Comparison of ENCODE assay signal across 1 cellular context in the genomic region with DNA sequence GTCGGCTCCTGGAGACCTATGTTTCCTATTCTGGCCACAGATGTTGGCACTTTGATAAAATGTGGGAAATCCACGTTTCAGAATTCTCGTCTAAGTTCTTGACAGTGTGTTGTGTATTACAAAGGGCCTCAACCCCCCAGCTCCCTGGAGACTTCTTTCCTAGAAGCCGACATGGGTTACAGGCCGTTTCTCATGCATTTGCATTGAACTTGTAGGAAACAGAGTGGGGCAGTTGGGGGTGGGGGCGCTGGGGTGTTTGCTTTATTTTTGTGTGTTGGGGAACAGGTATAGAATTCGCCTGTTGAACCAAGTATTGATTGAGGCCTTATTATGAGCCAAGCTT.
TF ChIP-seq lines count a peak whose summit lies in the region.

No MANE protein-coding gene starts in this region.

TF ChIP-seq in GM23338, 12 proteins besides CTCF, POLR2A, EP300 and RAD21 (continued from another document):
- TF ChIP-seq, protein P1, sequence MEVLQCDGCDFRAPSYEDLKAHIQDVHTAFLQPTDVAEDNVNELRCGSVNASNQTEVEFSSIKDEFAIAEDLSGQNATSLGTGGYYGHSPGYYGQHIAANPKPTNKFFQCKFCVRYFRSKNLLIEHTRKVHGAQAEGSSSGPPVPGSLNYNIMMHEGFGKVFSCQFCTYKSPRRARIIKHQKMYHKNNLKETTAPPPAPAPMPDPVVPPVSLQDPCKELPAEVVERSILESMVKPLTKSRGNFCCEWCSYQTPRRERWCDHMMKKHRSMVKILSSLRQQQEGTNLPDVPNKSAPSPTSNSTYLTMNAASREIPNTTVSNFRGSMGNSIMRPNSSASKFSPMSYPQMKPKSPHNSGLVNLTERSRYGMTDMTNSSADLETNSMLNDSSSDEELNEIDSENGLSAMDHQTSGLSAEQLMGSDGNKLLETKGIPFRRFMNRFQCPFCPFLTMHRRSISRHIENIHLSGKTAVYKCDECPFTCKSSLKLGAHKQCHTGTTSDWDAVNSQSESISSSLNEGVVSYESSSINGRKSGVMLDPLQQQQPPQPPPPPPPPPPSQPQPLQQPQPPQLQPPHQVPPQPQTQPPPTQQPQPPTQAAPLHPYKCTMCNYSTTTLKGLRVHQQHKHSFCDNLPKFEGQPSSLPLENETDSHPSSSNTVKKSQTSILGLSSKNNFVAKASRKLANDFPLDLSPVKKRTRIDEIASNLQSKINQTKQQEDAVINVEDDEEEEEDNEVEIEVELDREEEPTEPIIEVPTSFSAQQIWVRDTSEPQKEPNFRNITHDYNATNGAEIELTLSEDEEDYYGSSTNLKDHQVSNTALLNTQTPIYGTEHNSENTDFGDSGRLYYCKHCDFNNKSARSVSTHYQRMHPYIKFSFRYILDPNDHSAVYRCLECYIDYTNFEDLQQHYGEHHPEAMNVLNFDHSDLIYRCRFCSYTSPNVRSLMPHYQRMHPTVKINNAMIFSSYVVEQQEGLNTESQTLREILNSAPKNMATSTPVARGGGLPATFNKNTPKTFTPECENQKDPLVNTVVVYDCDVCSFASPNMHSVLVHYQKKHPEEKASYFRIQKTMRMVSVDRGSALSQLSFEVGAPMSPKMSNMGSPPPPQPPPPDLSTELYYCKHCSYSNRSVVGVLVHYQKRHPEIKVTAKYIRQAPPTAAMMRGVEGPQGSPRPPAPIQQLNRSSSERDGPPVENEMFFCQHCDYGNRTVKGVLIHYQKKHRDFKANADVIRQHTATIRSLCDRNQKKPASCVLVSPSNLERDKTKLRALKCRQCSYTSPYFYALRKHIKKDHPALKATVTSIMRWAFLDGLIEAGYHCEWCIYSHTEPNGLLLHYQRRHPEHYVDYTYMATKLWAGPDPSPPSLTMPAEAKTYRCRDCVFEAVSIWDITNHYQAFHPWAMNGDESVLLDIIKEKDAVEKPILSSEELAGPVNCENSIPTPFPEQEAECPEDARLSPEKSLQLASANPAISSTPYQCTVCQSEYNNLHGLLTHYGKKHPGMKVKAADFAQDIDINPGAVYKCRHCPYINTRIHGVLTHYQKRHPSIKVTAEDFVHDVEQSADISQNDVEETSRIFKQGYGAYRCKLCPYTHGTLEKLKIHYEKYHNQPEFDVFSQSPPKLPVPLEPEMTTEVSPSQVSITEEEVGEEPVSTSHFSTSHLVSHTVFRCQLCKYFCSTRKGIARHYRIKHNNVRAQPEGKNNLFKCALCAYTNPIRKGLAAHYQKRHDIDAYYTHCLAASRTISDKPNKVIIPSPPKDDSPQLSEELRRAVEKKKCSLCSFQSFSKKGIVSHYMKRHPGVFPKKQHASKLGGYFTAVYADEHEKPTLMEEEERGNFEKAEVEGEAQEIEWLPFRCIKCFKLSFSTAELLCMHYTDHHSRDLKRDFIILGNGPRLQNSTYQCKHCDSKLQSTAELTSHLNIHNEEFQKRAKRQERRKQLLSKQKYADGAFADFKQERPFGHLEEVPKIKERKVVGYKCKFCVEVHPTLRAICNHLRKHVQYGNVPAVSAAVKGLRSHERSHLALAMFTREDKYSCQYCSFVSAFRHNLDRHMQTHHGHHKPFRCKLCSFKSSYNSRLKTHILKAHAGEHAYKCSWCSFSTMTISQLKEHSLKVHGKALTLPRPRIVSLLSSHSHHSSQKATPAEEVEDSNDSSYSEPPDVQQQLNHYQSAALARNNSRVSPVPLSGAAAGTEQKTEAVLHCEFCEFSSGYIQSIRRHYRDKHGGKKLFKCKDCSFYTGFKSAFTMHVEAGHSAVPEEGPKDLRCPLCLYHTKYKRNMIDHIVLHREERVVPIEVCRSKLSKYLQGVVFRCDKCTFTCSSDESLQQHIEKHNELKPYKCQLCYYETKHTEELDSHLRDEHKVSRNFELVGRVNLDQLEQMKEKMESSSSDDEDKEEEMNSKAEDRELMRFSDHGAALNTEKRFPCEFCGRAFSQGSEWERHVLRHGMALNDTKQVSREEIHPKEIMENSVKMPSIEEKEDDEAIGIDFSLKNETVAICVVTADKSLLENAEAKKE (CRISPR knock-in tag; IDR thresholded peaks at IDR 0.05): no peak
- TF ChIP-seq, protein P2, sequence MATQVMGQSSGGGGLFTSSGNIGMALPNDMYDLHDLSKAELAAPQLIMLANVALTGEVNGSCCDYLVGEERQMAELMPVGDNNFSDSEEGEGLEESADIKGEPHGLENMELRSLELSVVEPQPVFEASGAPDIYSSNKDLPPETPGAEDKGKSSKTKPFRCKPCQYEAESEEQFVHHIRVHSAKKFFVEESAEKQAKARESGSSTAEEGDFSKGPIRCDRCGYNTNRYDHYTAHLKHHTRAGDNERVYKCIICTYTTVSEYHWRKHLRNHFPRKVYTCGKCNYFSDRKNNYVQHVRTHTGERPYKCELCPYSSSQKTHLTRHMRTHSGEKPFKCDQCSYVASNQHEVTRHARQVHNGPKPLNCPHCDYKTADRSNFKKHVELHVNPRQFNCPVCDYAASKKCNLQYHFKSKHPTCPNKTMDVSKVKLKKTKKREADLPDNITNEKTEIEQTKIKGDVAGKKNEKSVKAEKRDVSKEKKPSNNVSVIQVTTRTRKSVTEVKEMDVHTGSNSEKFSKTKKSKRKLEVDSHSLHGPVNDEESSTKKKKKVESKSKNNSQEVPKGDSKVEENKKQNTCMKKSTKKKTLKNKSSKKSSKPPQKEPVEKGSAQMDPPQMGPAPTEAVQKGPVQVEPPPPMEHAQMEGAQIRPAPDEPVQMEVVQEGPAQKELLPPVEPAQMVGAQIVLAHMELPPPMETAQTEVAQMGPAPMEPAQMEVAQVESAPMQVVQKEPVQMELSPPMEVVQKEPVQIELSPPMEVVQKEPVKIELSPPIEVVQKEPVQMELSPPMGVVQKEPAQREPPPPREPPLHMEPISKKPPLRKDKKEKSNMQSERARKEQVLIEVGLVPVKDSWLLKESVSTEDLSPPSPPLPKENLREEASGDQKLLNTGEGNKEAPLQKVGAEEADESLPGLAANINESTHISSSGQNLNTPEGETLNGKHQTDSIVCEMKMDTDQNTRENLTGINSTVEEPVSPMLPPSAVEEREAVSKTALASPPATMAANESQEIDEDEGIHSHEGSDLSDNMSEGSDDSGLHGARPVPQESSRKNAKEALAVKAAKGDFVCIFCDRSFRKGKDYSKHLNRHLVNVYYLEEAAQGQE (IDR thresholded peaks at IDR 0.05; ENCODE audit: unreplicated experiment): no peak
- no peak for TF ChIP-seq POLR2AphosphoS5 (IDR thresholded peaks at IDR 0.05; ENCODE audit: low read depth)
- no peak for TF ChIP-seq ZNF331 (CRISPR knock-in tag; IDR thresholded peaks at IDR 0.05; ENCODE audit: low read depth)
- no peak for TF ChIP-seq EZH2phosphoT487 (IDR thresholded peaks at IDR 0.05; ENCODE audit: unreplicated experiment)
